ENCODE assay signal across 19 cellular contexts in the genomic region with DNA sequence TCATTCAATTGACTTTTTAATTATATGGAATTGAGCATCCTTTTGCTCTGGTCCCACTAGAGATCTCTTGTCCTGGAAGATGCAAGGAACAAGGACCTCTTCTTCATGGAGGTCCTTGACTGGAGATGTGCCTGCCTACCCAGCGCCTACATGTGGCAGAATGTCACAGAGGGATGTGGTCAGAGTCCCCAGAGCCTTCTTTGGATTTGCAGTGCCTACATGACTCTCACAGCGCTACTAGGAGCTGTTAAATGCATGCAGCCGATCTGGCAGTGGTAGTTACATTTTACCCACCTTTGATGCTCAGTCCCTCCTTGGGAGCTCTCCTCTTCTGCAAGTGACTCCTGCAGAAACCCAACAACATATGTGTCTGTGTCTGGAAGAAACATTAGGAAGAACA. TPM values are rescaled to one million over a fixed set of nuclear protein-coding genes. Genes with fewer than 3 reads are reported as not detected.
DNase-seq lines count a peak whose midpoint lies in the region; ATAC-seq, FAIRE-seq and TF ChIP-seq lines count a peak whose summit lies in the region.
"Had no signal": no experiment of that assay in that cellular context is flagged by ENCODE, and none has a peak within 500 bp of the region (broad histone marks: within the 10 kb centered on the region; RNA-seq: fewer than 3 reads in every experiment).

No MANE protein-coding gene starts in this region.

- no peak overlapping the region for H3K4me3 ChIP-seq in NB4 (ENCODE audit: low read depth, low read length)
- no peak overlapping the region for H3K4me3 ChIP-seq in GM12878
- H3K4me3 ChIP-seq in neural progenitor cell: no peak overlapping the region
- H3K4me3 ChIP-seq in HAP-1: no peak overlapping the region
- H3K4me3 ChIP-seq: A549, GM23338 had no signal

- CTCF ChIA-PET in GM12878 (lab: Yijun Ruan, JAX): interaction anchor here (1.2 to 1.8 kb wide), 2 partner anchors 45 to 175 kb away, joined by 3 to 4 read pairs; no protein-coding TSS in a partner anchor

- no peak; a peak in 1 of 4 replicates for TF ChIP-seq EP300 in GM12878 (IDR thresholded peaks at IDR 0.05; ENCODE audit: borderline replicate concordance in 1 of 2, control insufficient read depth in 1 of 2, low read depth in 2 of 2, low read length in 2 of 2)

- H3F3A ChIP-seq in neural progenitor cell (ENCODE audit: low read depth): no peaks in the 10 kb centered on the region

- RAD21 ChIA-PET in GM12878 (lab: Charles Lee; ENCODE audit: unreplicated experiment): interaction anchor here (0.8 to 8.9 kb wide), 6 partner anchors 15 to 163 kb away, joined by 3 to 93 read pairs (median 21); no protein-coding TSS in a partner anchor

- peaks cover 3% of the 10 kb centered on the region for H3K9me3 Mint-ChIP-seq in neural progenitor cell
- H3K9me3 Mint-ChIP-seq: CD4-positive, alpha-beta memory T cell; GM23338 had no signal

- TF ChIP-seq RAD21 in GM12878 (IDR thresholded peaks at IDR 0.05; ENCODE audit: insufficient read depth, low read depth, low read length): 0 out of 2 replicates have a peak, but pooled peaks have one; percentile 5

- H3K9ac ChIP-seq in GM12878 (ENCODE audit: control insufficient read depth, insufficient read depth, low read length) (no peak overlapping the region), neural progenitor cell (no peak overlapping the region)

- H3K27ac ChIP-seq in GM12878 (ENCODE audit: control insufficient read depth, insufficient read depth) (peak overlapping the region; percentile 38), neural progenitor cell (no peak overlapping the region)
- H3K27ac ChIP-seq: A549, C4-2B had no signal

- H2AFZ ChIP-seq in GM12878 (ENCODE audit: control insufficient read depth, low read depth, low read length) (no peak overlapping the region), neural progenitor cell (replicated peaks) (no peak overlapping the region)

- DNase-seq in NB4 (ENCODE audit: low read depth) (peak; percentile 10), GM12878 (ENCODE audit: low read depth, low spot score) (no peak), neural progenitor cell (ENCODE audit: low spot score) (no peak), RKO (ENCODE audit: low spot score) (no peak), HAP-1 (ENCODE audit: low spot score in 2 of 2) (no peak)
- DNase-seq: BE2C; CD4-positive, alpha-beta memory T cell; DMS153; DMS79 treated with DMSO at 0.1 percent for 48 hours; GDM1; H7 had no signal

- no peak for ATAC-seq in GM12878
- ATAC-seq in GM19035 (IDR thresholded peaks at IDR 0.05; ENCODE audit: unreplicated experiment): no peak
- ATAC-seq in HG02678 (IDR thresholded peaks at IDR 0.05; ENCODE audit: unreplicated experiment): no peak
- ATAC-seq: A549, GM23338, HepG2 had no signal

- H3K9me3 ChIP-seq in GM12878 (replicated peaks; ENCODE audit: control insufficient read depth, insufficient read depth, low read length) (peaks cover 12% of the 10 kb centered on the region; the same call in 2 of the 3 replicates), neural progenitor cell (ENCODE audit: low read depth) (no peaks in the 10 kb centered on the region), HAP-1 (no peaks in the 10 kb centered on the region)
- H3K9me3 ChIP-seq: A549, BE2C had no signal

- H3K27ac Mint-ChIP-seq in neural progenitor cell: peak overlapping the region; percentile 30
- H3K27ac Mint-ChIP-seq: GM23338 had no signal

- H4K20me1 ChIP-seq in GM12878 (ENCODE audit: control insufficient read depth, insufficient read depth) (no peaks in the 10 kb centered on the region), neural progenitor cell (ENCODE audit: low read depth) (no peaks in the 10 kb centered on the region)

- TF ChIP-seq POLR2A in NB4 (IDR thresholded peaks at IDR 0.05; ENCODE audit: extremely low read depth, insufficient read length): no peak
- TF ChIP-seq POLR2A in GM12878 (IDR thresholded peaks at IDR 0.05; ENCODE audit: low read depth, low read length): no peak

- H3K4me1 ChIP-seq in GM12878 (ENCODE audit: control insufficient read depth, insufficient read depth, low read length) (peaks cover 63% of the 10 kb centered on the region), neural progenitor cell (no peaks in the 10 kb centered on the region), HAP-1 (no peaks in the 10 kb centered on the region)
- H3K4me1 ChIP-seq: A549, BE2C had no signal

- H3K27me3 Mint-ChIP-seq in neural progenitor cell (ENCODE audit: insufficient read depth, low read depth): peaks cover 4% of the 10 kb centered on the region

- SMC1A ChIA-PET in GM12878 (lab: Charles Lee; ENCODE audit: uncharacterized antibody, unreplicated experiment): interaction anchor here (0.6 to 5.0 kb wide), 11 partner anchors 16 to 459 kb away, joined by 3 to 44 read pairs (median 4); no protein-coding TSS in a partner anchor

- peaks cover 35% of the 10 kb centered on the region for H3K4me1 Mint-ChIP-seq in neural progenitor cell

- H3K36me3 Mint-ChIP-seq in neural progenitor cell: no peaks in the 10 kb centered on the region
- H3K36me3 Mint-ChIP-seq: CD4-positive, alpha-beta memory T cell had no signal

- in situ Hi-C loops in GM12878 (cut with MboI) (loop anchor here (5.0 kb wide), 3 partner anchors 118 to 777 kb away; no protein-coding TSS in a partner anchor), HAP-1 (cut with MboI; ENCODE audit: low sequenced_read_pairs) (no loop called here)

- H3K36me3 ChIP-seq in GM12878 (ENCODE audit: control insufficient read depth in 2 of 2, insufficient read depth in 2 of 2, low read length in 1 of 2) (no peaks in the 10 kb centered on the region), neural progenitor cell (no peaks in the 10 kb centered on the region), HAP-1 (replicated peaks) (no peaks in the 10 kb centered on the region)
- H3K36me3 ChIP-seq: BE2C had no signal

- 82% methylated on average over 3 of the region's 3 CpGs for WGBS in GM12878 (ENCODE audit: insufficient coverage, insufficient replicate concordance, low lambda C conversion rate, missing lambda C conversion rate)

- H3K4me3 Mint-ChIP-seq in neural progenitor cell: no peak overlapping the region
- H3K4me3 Mint-ChIP-seq: CD4-positive, alpha-beta memory T cell; GM23338 had no signal

- no peaks in the 10 kb centered on the region for H3K27me3 ChIP-seq in GM12878 (replicated peaks in 1 of 2; ENCODE audit: control insufficient read depth in 2 of 2, insufficient read depth in 2 of 2, low read length in 1 of 2)
- H3K27me3 ChIP-seq in neural progenitor cell: no peaks in the 10 kb centered on the region
- H3K27me3 ChIP-seq in HAP-1 (ENCODE audit: low read depth): no peaks in the 10 kb centered on the region
- H3K27me3 ChIP-seq: BE2C had no signal

- intact Hi-C loops in GM12878 (cut with micrococcal nuclease; ENCODE audit: unreplicated experiment): loop anchor here (5.0 kb wide), 1 partner anchor 173 kb away; no protein-coding TSS in a partner anchor

- POLR2A ChIA-PET in GM12878 (lab: Charles Lee): interaction anchor here (1.2 to 3.1 kb wide), 2 partner anchors 44 to 179 kb away, joined by 4 to 20 read pairs; no protein-coding TSS in a partner anchor

- H3K79me2 ChIP-seq in GM12878 (ENCODE audit: control insufficient read depth, insufficient read depth, low read length) (no peaks in the 10 kb centered on the region), neural progenitor cell (ENCODE audit: low read depth) (no peaks in the 10 kb centered on the region)

- no peak overlapping the region; the same call in 1 of the 2 replicates for H3K4me2 ChIP-seq in GM12878 (ENCODE audit: control insufficient read depth, insufficient read depth)
- no peak overlapping the region for H3K4me2 ChIP-seq in neural progenitor cell
- H3K4me2 ChIP-seq: A549, GM23338 had no signal

- no peak for FAIRE-seq in GM12878 (lab: Jason Lieb, UNC)
- FAIRE-seq: A549, D721Med, HepG2, HTR-8/SVneo had no signal

- no peak for TF ChIP-seq CTCF in NB4 (IDR thresholded peaks at IDR 0.05; ENCODE audit: low read depth, low read length)
- TF ChIP-seq CTCF in GM12878 (IDR thresholded peaks at IDR 0.05 in 2 of 3, conservative IDR thresholded peaks at IDR 0.05 in 1 of 3; ENCODE audit: control insufficient read depth in 2 of 3, extremely low read depth in 1 of 3, insufficient read depth in 1 of 3, low read depth in 3 of 3, low read length in 3 of 3): no peak
- no peak for TF ChIP-seq CTCF in neural progenitor cell (IDR thresholded peaks at IDR 0.05)

- no TSS peak for BruUV-seq in GM12878 (replicated peaks; lab: Mats Ljungman, UMichigan)

TF ChIP-seq in GM12878, 131 proteins besides CTCF, POLR2A, EP300 and RAD21 (continues in another document):
- TF ChIP-seq CEBPB (IDR thresholded peaks at IDR 0.05; ENCODE audit: borderline replicate concordance in 1 of 2, low read depth in 2 of 2, low read length in 2 of 2): no peak

RNA-seq across cellular contexts. Expression of a gene that starts 51.9 kb away (rescaled TPM):
- total RNA-seq in GM12878 (2013; cell fraction: nucleolus; rRNA removed): 1.6 and 2.0 TPM in 2 replicates
- 1.4 and 2.2 TPM in 2 replicates for total RNA-seq in GM12878 (2014; rRNA removed)
- total RNA-seq in GM12878 (2014; rRNA removed; fragmentation: Illumina TruSeq; extraction: Trizol): 2.1 and 2.5 TPM in 2 replicates
- total RNA-seq in GM12878 (2021): 1.7 and 2.5 TPM in 2 replicates
- polyA plus RNA-seq in GM12878 (2011; ENCODE audit: low read depth): 1.7 TPM
- polyA plus RNA-seq in GM12878 (2011; rRNA removed): 0.10 and 0.14 TPM in 2 replicates
- not detected in 2 replicates for polyA plus RNA-seq in GM12878 (2011; cell fraction: cytosol; rRNA removed)
- polyA plus RNA-seq in GM12878 (2011; cell fraction: nucleus; rRNA removed): 0.47 and 0.52 TPM in 2 replicates
- 2.5 and 3.2 TPM in 2 replicates for polyA plus RNA-seq in GM12878 (2012)
- 1.7 and 2.1 TPM in 2 replicates for polyA plus RNA-seq in GM12878 (2014; fragmentation: Illumina TruSeq; extraction: Trizol)
- 1 to 10 TPM; 2.5 to 2.6 TPM for polyA plus RNA-seq in GM12878 (2014; fragmentation: Nextera tagmentation; extraction: Ambion mirVana)
- polyA plus RNA-seq in GM12878 (2014; rRNA removed): 1.3 and 2.2 TPM in 2 replicates
- polyA plus RNA-seq in GM12878 (2016; fragmentation: Nextera tagmentation; extraction: Ambion mirVana): under 1 TPM; 0.72 to 0.84 TPM
- polyA minus RNA-seq in GM12878 (2011; rRNA and poly(A)+ RNA removed): 0.10 TPM in 1 of 2 replicates, not detected in the other
- polyA minus RNA-seq in GM12878 (2011; cell fraction: cytosol; rRNA and poly(A)+ RNA removed): not detected in 2 replicates
- polyA minus RNA-seq in GM12878 (2011; cell fraction: nucleus; rRNA and poly(A)+ RNA removed): 0.12 and 0.29 TPM in 2 replicates
- total RNA-seq in neural progenitor cell (ENCODE audit: low replicate concordance): not detected in 2 replicates
- total RNA-seq: GM23338, HepG2 had no signal
- polyA plus RNA-seq: GM23338, HepG2 had no signal
